Comparison of ENCODE assay signal across 11 cellular contexts in genomic region chr11:1060885-1061616, GRCh38. TPM values are rescaled to one million over a fixed set of nuclear protein-coding genes. Genes with fewer than 3 reads are reported as not detected.
A peak's percentile ranks its signal among the peaks of the same experiment; 100 is the strongest.
DNase-seq lines count a peak whose midpoint lies in the region; ATAC-seq and TF ChIP-seq lines count a peak whose summit lies in the region.
"Had no signal": no experiment of that assay in that cellular context is flagged by ENCODE, and none has a peak within 500 bp of the region (broad histone marks: within the 10 kb centered on the region; RNA-seq: fewer than 3 reads in every experiment).

No MANE protein-coding gene starts in this region.

- H3K27me3 ChIP-seq in SJSA1 (replicated peaks) (no peaks in the 10 kb centered on the region), foreskin keratinocyte (no peaks in the 10 kb centered on the region)
- H3K27me3 ChIP-seq: ascending aorta had no signal

- peak; percentile 62 for DNase-seq in H4 (ENCODE audit: low spot score)
- peak; percentile 59 to 74 for DNase-seq in SJSA1 (ENCODE audit: low read depth in 1 of 2, low spot score in 2 of 2)
- peak; percentile 34 to 73 for DNase-seq in foreskin keratinocyte
- DNase-seq in sciatic nerve (ENCODE audit: low spot score), result peak; percentile 48
- no peak for DNase-seq in NCI-H2196 (lab: John Stamatoyannopoulos, UW; ENCODE audit: unreplicated experiment)
- DNase-seq in DMS79 treated with DMSO at 0.1 percent for 48 hours (lab: John Stamatoyannopoulos, UW), result no peak
- DNase-seq: activated CD4-positive, alpha-beta T cell treated with anti-CD3 and anti-CD28 coated beads for 48 hours; OCI-M1 had no signal

- no peak for TF ChIP-seq CTCF in foreskin keratinocyte (conservative IDR thresholded peaks at IDR 0.05)

- H3K27ac ChIP-seq in SJSA1 (peak overlapping the region; percentile 39), foreskin keratinocyte (no peak overlapping the region)
- H3K27ac ChIP-seq: ascending aorta had no signal

- H3K4me3 ChIP-seq in SJSA1, result no peak overlapping the region
- H3K4me3 ChIP-seq: ascending aorta had no signal

- ATAC-seq in foreskin keratinocyte (peak; percentile 77), sciatic nerve (no peak), GM21526 (IDR thresholded peaks at IDR 0.05; ENCODE audit: low FRiP score, unreplicated experiment) (no peak), GM21619 (IDR thresholded peaks at IDR 0.05; ENCODE audit: unreplicated experiment) (no peak)

- H3K9me3 ChIP-seq in SJSA1 (replicated peaks), result no peaks in the 10 kb centered on the region
- H3K9me3 ChIP-seq: ascending aorta had no signal

- intact Hi-C loops in sciatic nerve (cut with DNase I), result no loop called here

- H3K4me1 ChIP-seq in SJSA1 (replicated peaks) (peaks cover 11% of the 10 kb centered on the region), foreskin keratinocyte (no peaks in the 10 kb centered on the region)
- H3K4me1 ChIP-seq: ascending aorta had no signal

- H3K36me3 ChIP-seq in SJSA1, result no peaks in the 10 kb centered on the region
- H3K36me3 ChIP-seq: ascending aorta had no signal

RNA-seq across cellular contexts. Expression of gene MUC2, which starts 13.6 kb away (rescaled TPM):
- not detected in 2 replicates for total RNA-seq in H4 (2014; rRNA removed; shearing (Covaris generic))
- not detected in 2 replicates for total RNA-seq in SJSA1 (2014; rRNA removed; shearing (Covaris generic))
- not detected in 2 replicates for total RNA-seq in foreskin keratinocyte
- polyA plus RNA-seq in foreskin keratinocyte, result not detected in 2 replicates
- total RNA-seq in sciatic nerve, result not detected

RNA-seq across cellular contexts. Expression of gene MUC6, which starts 24.5 kb away (rescaled TPM):
- not detected in 2 replicates for total RNA-seq in H4 (2014; rRNA removed; shearing (Covaris generic))
- total RNA-seq in SJSA1 (2014; rRNA removed; shearing (Covaris generic)), result not detected in 2 replicates
- not detected in 2 replicates for total RNA-seq in foreskin keratinocyte
- polyA plus RNA-seq in foreskin keratinocyte, result not detected in 2 replicates
- total RNA-seq in sciatic nerve, result not detected
- total RNA-seq: ascending aorta had no signal

Comparison
In these comparisons a context has a peak if more than half of its experiments do, and no peak if none do; other contexts are left out.
1. DNase-seq: peak in H4 (single experiment), SJSA1 (2 of 2), foreskin keratinocyte (2 of 2) and sciatic nerve (single experiment); none in NCI-H2196 (single experiment) and DMS79 treated with DMSO at 0.1 percent for 48 hours (single experiment).